Comparison of ENCODE assay signal across 8 cellular contexts in the genomic region with DNA sequence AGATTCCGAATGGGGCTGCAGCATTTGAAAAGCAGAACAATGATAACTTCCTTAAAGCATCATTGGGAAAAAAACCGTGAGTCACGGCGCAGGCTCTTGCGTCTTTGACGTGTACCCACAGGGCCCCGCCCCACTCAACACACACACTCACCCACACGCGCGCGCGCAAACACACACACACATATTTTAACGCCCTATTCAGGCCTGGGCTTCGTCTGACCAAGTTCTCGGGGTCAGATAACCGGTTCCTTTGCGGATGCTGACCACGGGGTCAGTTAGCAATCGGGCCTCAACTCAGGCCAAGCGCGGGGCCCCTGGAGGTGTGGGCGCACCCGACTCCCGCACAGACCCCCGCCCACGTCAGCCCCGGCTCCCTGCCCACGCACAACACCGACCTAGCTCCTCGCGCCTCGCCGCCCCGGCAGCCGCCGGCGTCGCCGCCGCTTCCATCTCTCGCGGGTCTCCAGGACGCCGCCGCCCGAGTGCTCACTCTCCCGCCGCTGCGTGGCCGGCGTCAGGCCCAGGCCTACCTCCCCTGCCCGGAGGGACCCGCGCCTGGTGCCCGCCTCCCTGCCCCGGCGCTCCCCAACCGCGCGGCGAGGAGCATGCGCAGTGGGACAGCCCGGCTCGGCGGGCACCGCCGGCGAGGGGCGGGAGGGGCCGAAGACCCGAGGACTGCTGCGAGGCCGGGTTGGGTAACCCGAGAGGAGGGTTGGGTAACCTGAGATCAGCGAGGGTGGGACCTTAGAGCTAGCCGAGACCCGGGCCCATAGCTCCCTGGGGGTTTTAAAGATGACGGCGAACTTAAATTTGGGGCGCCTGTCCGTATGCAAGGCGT. TPM values are rescaled to one million over a fixed set of nuclear protein-coding genes. Genes with fewer than 3 reads are reported as not detected.
A peak's percentile ranks its signal among the peaks of the same experiment; 100 is the strongest.
DNase-seq lines count a peak whose midpoint lies in the region; ATAC-seq and TF ChIP-seq lines count a peak whose summit lies in the region.

Gene SLC36A4 (minus strand): TSS at position 609 of the 838 bp plus-strand sequence. CDS start 159 bp downstream, at position 450.

- peak within 1 kb of the TSS; percentile 98 to 99 (median 99) for H3K27ac Mint-ChIP-seq in CD14-positive monocyte

- intact Hi-C loops in CD14-positive monocyte (cut with micrococcal nuclease), result loop anchor here (5.0 to 10.0 kb wide), 5 partner anchors 325 to 1297 kb away; partner anchors contain the start of genes C11orf54 (in 2 of the 2), TAF1D (in 2 of the 2), ANKRD49 (in 1 of the 2) and MRE11 (in 1 of the 2)

- ATAC-seq in GM19397 (IDR thresholded peaks at IDR 0.05; ENCODE audit: unreplicated experiment), result peak; percentile 93
- ATAC-seq in HG03565 (IDR thresholded peaks at IDR 0.05; ENCODE audit: unreplicated experiment), result peak; percentile 78
- ATAC-seq in lung (ENCODE audit: insufficient read depth, low FRiP score), result peak; percentile 96

- no peak for TF ChIP-seq CTCF in CD14-positive monocyte (IDR thresholded peaks at IDR 0.05)
- TF ChIP-seq CTCF in lung (IDR thresholded peaks at IDR 0.05; ENCODE audit: control extremely low read depth, extremely low read depth), result no peak

- H3K27ac ChIP-seq in lung (ENCODE audit: low read depth in 1 of 2, low read length in 1 of 2), result peak within 1 kb of the TSS; percentile 97 to 98

- H3K36me3 Mint-ChIP-seq in CD14-positive monocyte, result peaks cover 2 to 8% of the 10 kb centered on the region in 2 donors

- H3K9me3 Mint-ChIP-seq in CD14-positive monocyte, result peaks cover 0 to 5% (median 0%) of the 10 kb centered on the region in 7 donors

- no peaks in the 10 kb centered on the region for H3K27me3 ChIP-seq in lung (ENCODE audit: control insufficient read depth, insufficient read depth)

- H3K4me1 Mint-ChIP-seq in CD14-positive monocyte, result peaks cover 61% of the 10 kb centered on the region

- H3K4me3 ChIP-seq in lung, result peak within 1 kb of the TSS; percentile 79

- H3K36me3 ChIP-seq in lung (ENCODE audit: control insufficient read depth in 2 of 2, insufficient read depth in 2 of 2, low read length in 2 of 2), result no peaks in the 10 kb centered on the region

- H3K27me3 Mint-ChIP-seq in CD14-positive monocyte (ENCODE audit: low read depth in 3 of 3), result no peaks in the 10 kb centered on the region

- no peaks in the 10 kb centered on the region for H3K9me3 ChIP-seq in lung (ENCODE audit: control insufficient read depth in 2 of 2, insufficient read depth in 1 of 2, low read length in 1 of 2)

- H3K4me3 Mint-ChIP-seq in CD14-positive monocyte, result peak within 1 kb of the TSS; percentile 83 to 97

- DNase-seq in CD14-positive monocyte (ENCODE audit: low spot score) (peak; percentile 98), NCI-H774 (lab: John Stamatoyannopoulos, UW) (peak; percentile 93), lung (ENCODE audit: low spot score) (peak; percentile 94)
- DNase-seq in activated CD8-positive, alpha-beta memory T cell treated with anti-CD3 and anti-CD28 coated beads for 1 hour (ENCODE audit: extremely low read depth in 1 of 2, low read depth in 1 of 2), result peak; percentile 45 to 71
- DNase-seq in effector CD4-positive, alpha-beta T cell, result peak; percentile 78
- peak; percentile 75 to 84 (median 78) for DNase-seq in stimulated activated CD4-positive, alpha-beta T cell treated with anti-CD3 and anti-CD28 coated beads, TNF-alpha, amount 100 ng/mL, for 24 hours (ENCODE audit: low read depth in 3 of 3)

- peaks cover 0 to 5% of the 10 kb centered on the region in 2 donors for H3K4me1 ChIP-seq in lung (ENCODE audit: control insufficient read depth in 2 of 2, insufficient read depth in 2 of 2, low read length in 2 of 2)

- WGBS in lung, 2 donors, result 0 to 1% methylated on average over 61 to 82 of the region's 82 CpGs

RNA-seq across cellular contexts. Expression of gene SLC36A4, which starts in this region (rescaled TPM):
- polyA plus RNA-seq in CD14-positive monocyte, result 10 to 100 TPM; 62.0 to 65.2 TPM
- total RNA-seq in lung, result 10 to 100 TPM; 19.3 to 22.1 TPM
- 10 to 100 TPM in 1 of 2 donors, 1 to 10 TPM in 1; 4.7 to 14.6 TPM for polyA plus RNA-seq in lung

Comparison
In these comparisons a context has a peak if more than half of its experiments do, and no peak if none do; other contexts are left out.
1. Peak in every context shown above with its lines: DNase-seq, ATAC-seq, H3K4me3 ChIP-seq and H3K27ac ChIP-seq.
2. RNA of gene SLC36A4 (polyA plus RNA-seq): 62.0 to 65.2 TPM in CD14-positive monocyte; 4.7 to 14.6 TPM in lung; every median in the first group is over 4 times any median in the second.